Comparison of ENCODE assay signal across 1 cellular context in genomic region chr11:116958246-116958645, GRCh38.
TF ChIP-seq lines count a peak whose summit lies in the region.

No MANE protein-coding gene starts in this region.

TF ChIP-seq in IMR-90, 13 proteins besides CTCF, POLR2A, EP300 and RAD21:
- TF ChIP-seq USF2 (IDR thresholded peaks at IDR 0.05; ENCODE audit: low read depth, low read length), result no peak
- no peak for TF ChIP-seq MAZ (IDR thresholded peaks at IDR 0.05; ENCODE audit: borderline replicate concordance, low read depth, low read length)
